24 cellular contexts compared by ENCODE assay signal in the genomic region with DNA sequence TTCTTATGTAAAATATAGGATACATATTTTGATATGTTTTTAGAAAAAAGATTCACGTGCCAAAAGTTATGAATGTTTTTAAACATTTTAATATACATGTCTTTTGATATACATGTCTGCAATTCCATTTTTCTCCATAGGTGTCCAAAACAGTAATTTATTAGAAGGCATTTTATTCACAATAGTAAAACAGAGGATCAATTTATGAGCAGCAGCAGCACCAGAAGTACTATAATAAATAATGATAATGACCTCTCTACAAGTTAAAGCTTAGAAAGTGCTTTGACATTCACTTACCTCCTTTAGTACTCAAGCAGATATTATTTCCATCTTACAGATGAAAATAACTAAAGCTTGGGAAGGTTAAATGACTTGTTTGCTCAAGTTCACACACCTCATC.
"Had no signal": no experiment of that assay in that cellular context is flagged by ENCODE, and none has a peak within 500 bp of the region (broad histone marks: within the 10 kb centered on the region; RNA-seq: fewer than 3 reads in every experiment).

No MANE protein-coding gene starts in this region.

- ATAC-seq: mucosa of descending colon; naive thymus-derived CD4-positive, alpha-beta T cell; natural killer cell treated with Interleukin-12 subunit alpha and Interleukin-12 subunit beta and Interleukin-15 and Interleukin-18, amount 100 ng/mL, for 72 hours; pancreas; right cardiac atrium; sciatic nerve; stimulated activated naive B cell treated with anti-CD40 and anti-IgM and Interleukin-4, amounts not matched to agents 10 μg/mL and 1 μg/mL and 100 μg/mL, for 72 hours; stimulated activated naive CD8-positive, alpha-beta T cell treated with anti-CD3 and anti-CD28 coated beads, Interleukin-15, Interleukin-2, amounts not matched to agents 100 U/mL and 50 U/mL, for 24 hours; upper lobe of right lung had no signal

- H3K27ac Mint-ChIP-seq: naive thymus-derived CD4-positive, alpha-beta T cell; natural killer cell treated with Interleukin-12 subunit alpha and Interleukin-12 subunit beta and Interleukin-15 and Interleukin-18, amount 100 ng/mL, for 72 hours; stimulated activated naive B cell treated with anti-CD40 and anti-IgM and Interleukin-4, amounts not matched to agents 10 μg/mL and 1 μg/mL and 100 μg/mL, for 72 hours had no signal

- H3K4me3 Mint-ChIP-seq: naive thymus-derived CD4-positive, alpha-beta T cell; natural killer cell treated with Interleukin-12 subunit alpha and Interleukin-12 subunit beta and Interleukin-15 and Interleukin-18, amount 100 ng/mL, for 72 hours; stimulated activated naive B cell treated with anti-CD40 and anti-IgM and Interleukin-4, amounts not matched to agents 10 μg/mL and 1 μg/mL and 100 μg/mL, for 72 hours had no signal

- H3K4me1 Mint-ChIP-seq: naive thymus-derived CD4-positive, alpha-beta T cell; stimulated activated naive B cell treated with anti-CD40 and anti-IgM and Interleukin-4, amounts not matched to agents 10 μg/mL and 1 μg/mL and 100 μg/mL, for 72 hours had no signal

- H3K36me3 Mint-ChIP-seq: naive thymus-derived CD4-positive, alpha-beta T cell; natural killer cell treated with Interleukin-12 subunit alpha and Interleukin-12 subunit beta and Interleukin-15 and Interleukin-18, amount 100 ng/mL, for 72 hours; stimulated activated naive B cell treated with anti-CD40 and anti-IgM and Interleukin-4, amounts not matched to agents 10 μg/mL and 1 μg/mL and 100 μg/mL, for 72 hours had no signal

- DNase-seq: islet precursor cell; left ventricle myocardium inferior; mesendoderm; midbrain; mucosa of descending colon; naive thymus-derived CD4-positive, alpha-beta T cell; nucleus accumbens; pancreas; posterior cingulate gyrus; retina; right cardiac atrium; stimulated activated CD4-positive, alpha-beta T cell treated with anti-CD3 and anti-CD28 coated beads, Interleukin-12 subunit alpha, Interleukin-12 subunit beta, amount 100 ng/mL, for 4 hours; stimulated activated CD4-positive, alpha-beta T cell treated with anti-CD3 and anti-CD28 coated beads, Interleukin-15, amount 100 ng/mL, for 24 hours; stimulated activated CD4-positive, alpha-beta T cell treated with anti-CD3 and anti-CD28 coated beads, Interleukin-2, amount 100 ng/mL, for 24 hours; stimulated activated CD4-positive, alpha-beta T cell treated with anti-CD3 and anti-CD28 coated beads, Interleukin-4, amount 100 ng/mL, for 1 hour; stimulated activated naive B cell treated with anti-CD40 and anti-IgM and Interleukin-4, amounts not matched to agents 10 μg/mL and 1 μg/mL and 100 μg/mL, for 72 hours; stimulated activated naive CD8-positive, alpha-beta T cell treated with anti-CD3 and anti-CD28 coated beads, Interleukin-15, Interleukin-2, amounts not matched to agents 100 U/mL and 50 U/mL, for 24 hours; stomach; testis; thyroid gland; transverse colon; upper lobe of right lung had no signal

- H3K9me3 Mint-ChIP-seq: naive thymus-derived CD4-positive, alpha-beta T cell; natural killer cell treated with Interleukin-12 subunit alpha and Interleukin-12 subunit beta and Interleukin-15 and Interleukin-18, amount 100 ng/mL, for 72 hours; stimulated activated naive B cell treated with anti-CD40 and anti-IgM and Interleukin-4, amounts not matched to agents 10 μg/mL and 1 μg/mL and 100 μg/mL, for 72 hours had no signal
